In the genomic region with DNA sequence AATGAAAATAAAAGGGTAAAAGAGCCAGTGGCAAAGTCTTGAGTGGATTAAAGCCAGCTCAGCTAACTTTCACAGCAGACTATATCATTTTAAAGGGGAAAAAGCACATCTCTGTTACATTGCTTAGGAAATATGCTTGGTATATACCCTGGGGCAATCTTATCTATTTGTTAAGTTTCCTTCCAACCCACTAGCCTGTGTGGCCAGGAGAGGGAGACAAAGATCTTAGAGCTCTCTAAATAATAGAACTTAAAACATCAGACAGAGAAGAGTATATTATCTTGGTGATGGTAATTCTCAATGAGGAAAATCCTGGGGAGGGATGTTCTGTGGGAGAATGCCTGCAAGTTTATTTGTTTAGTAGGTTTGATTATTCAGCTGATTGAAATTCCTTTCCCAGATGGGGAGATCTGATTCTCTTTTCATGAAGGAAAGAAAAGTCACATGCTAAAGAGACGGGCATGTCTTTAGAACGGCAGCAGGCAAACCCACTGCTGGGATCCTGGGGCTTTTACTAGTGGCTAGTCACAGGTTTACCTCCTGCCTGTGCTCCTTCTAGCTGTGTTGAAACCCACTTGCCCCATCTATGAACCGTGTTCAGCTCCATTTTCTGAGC, we compare ENCODE assay signal across 1 cellular context.
TF ChIP-seq lines count a peak whose summit lies in the region.

No MANE protein-coding gene starts in this region.

TF ChIP-seq in H1, 55 proteins besides CTCF, POLR2A, EP300 and RAD21:
- TF ChIP-seq SP2 (IDR thresholded peaks at IDR 0.05; ENCODE audit: low read length): no peak
- no peak for TF ChIP-seq MAFK (IDR thresholded peaks at IDR 0.05; ENCODE audit: low read depth, low read length)
- TF ChIP-seq NANOG (IDR thresholded peaks at IDR 0.05; ENCODE audit: insufficient read depth, low read depth, low read length, poor library complexity, severe bottlenecking): no peak
- no peak for TF ChIP-seq TAF1 (IDR thresholded peaks at IDR 0.05; ENCODE audit: low read depth, low read length)
- TF ChIP-seq, protein P1, sequence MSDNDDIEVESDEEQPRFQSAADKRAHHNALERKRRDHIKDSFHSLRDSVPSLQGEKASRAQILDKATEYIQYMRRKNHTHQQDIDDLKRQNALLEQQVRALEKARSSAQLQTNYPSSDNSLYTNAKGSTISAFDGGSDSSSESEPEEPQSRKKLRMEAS (IDR thresholded peaks at IDR 0.05): no peak
- no peak for TF ChIP-seq EZH2 (IDR thresholded peaks at IDR 0.05; ENCODE audit: low read depth, low read length, severe bottlenecking)
